In the genomic region with DNA sequence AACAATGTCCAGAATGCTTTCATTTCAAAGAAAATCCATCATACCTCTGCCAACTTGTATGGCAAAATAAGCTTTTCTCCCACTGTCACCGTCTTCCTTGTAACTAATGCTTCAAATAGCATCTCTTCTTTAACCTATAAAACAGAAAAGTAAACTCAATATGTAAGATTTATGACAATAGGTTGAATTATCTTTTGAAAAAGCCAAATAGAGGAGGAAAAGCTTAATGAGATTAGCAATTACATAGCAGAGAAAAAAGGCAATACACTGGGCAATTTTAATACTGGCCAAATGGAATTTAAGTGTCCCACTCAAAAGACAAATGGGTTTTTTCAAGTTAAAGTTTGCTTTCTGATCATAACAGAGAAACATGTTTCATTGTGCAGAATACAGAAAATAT, we compare ENCODE assay signal across 9 cellular contexts.
"Had no signal": no experiment of that assay in that cellular context is flagged by ENCODE, and none has a peak within 500 bp of the region (broad histone marks: within the 10 kb centered on the region; RNA-seq: fewer than 3 reads in every experiment).

No MANE protein-coding gene starts in this region.

- H3K36me3 ChIP-seq: HAP-1 had no signal

- H3K27ac ChIP-seq: GM23248, HL-60, KMS-11 had no signal

- ATAC-seq: HCT116, HepG2 had no signal

- H3K9me3 ChIP-seq: HAP-1 had no signal

- FAIRE-seq: HepG2 had no signal

- DNase-seq: GM23248, GOT3, H7, KBM-7 had no signal

- H3K4me2 ChIP-seq: KMS-11 had no signal

- H3K4me3 ChIP-seq: GM23248, HAP-1 had no signal
